ENCODE assay signal across 37 cellular contexts in genomic region chr17:65225061-65225460, GRCh38.
"Had no signal": no experiment of that assay in that cellular context is flagged by ENCODE, and none has a peak within 500 bp of the region (broad histone marks: within the 10 kb centered on the region; RNA-seq: fewer than 3 reads in every experiment).

No MANE protein-coding gene starts in this region.

- ATAC-seq: activated CD8-positive, alpha-beta T cell treated with anti-CD3 and anti-CD28 coated beads for 36 hours; activated naive CD8-positive, alpha-beta T cell treated with anti-CD3 and anti-CD28 coated beads, Interleukin-2, amount 50 U/mL, for 24 hours; activated T-cell treated with anti-CD3 and anti-CD28 coated beads, Interleukin-2, amount 50 U/mL, for 4 hours had no signal

- FAIRE-seq: bronchial epithelial cell, TTC549 had no signal

- H3K27ac Mint-ChIP-seq: activated B cell treated with CpG ODN at 0.5 μM for 24 hours; activated CD4-positive, alpha-beta memory T cell treated with anti-CD3 and anti-CD28 coated beads for 36 hours; activated CD4-positive, alpha-beta T cell treated with anti-CD3 and anti-CD28 coated beads, Interleukin-2, amount 10 ng/mL, durations not matched to agents 24 days and 14 days; activated CD8-positive, alpha-beta T cell treated with anti-CD3 and anti-CD28 coated beads for 36 hours; activated naive CD4-positive, alpha-beta T cell treated with anti-CD3 and anti-CD28 coated beads, Interleukin-2, amount 10 ng/mL, durations not matched to agents 7 days and 5 days; activated naive CD4-positive, alpha-beta T cell treated with anti-CD3 and anti-CD28 coated beads, Interleukin-2, amount 50 U/mL, for 24 hours; activated naive CD8-positive, alpha-beta T cell; activated naive CD8-positive, alpha-beta T cell treated with anti-CD3 and anti-CD28 coated beads, Interleukin-2, amount 10 ng/mL, durations not matched to agents 7 days and 5 days; activated naive CD8-positive, alpha-beta T cell treated with anti-CD3 and anti-CD28 coated beads, Interleukin-2, amount 50 U/mL, for 24 hours; activated T-helper 2 cell treated with anti-CD3 and anti-CD28 coated beads, Interferon-gamma antibody, Interleukin-2, Interleukin-4, amounts not matched to agents 10 μg/mL and 5 μg/mL and 100 μg/mL, durations not matched to agents 14 hours and 24 hours and 36 hours; T-helper 1 cell treated with Interleukin-12 subunit alpha and Interleukin-12 subunit beta and Interleukin-4 antibody, amounts not matched to agents 30 μg/mL and 1 μg/mL, for 36 hours; T-helper 2 cell treated with Interferon-gamma antibody and Interleukin-4, amounts not matched to agents 5 μg/mL and 100 μg/mL, for 36 hours had no signal

- H3K4me3 Mint-ChIP-seq: activated B cell treated with CpG ODN at 0.5 μM for 24 hours; activated CD4-positive, alpha-beta memory T cell treated with anti-CD3 and anti-CD28 coated beads for 36 hours; activated CD4-positive, alpha-beta T cell treated with anti-CD3 and anti-CD28 coated beads, Interleukin-2, amount 10 ng/mL, durations not matched to agents 24 days and 14 days; activated CD8-positive, alpha-beta T cell treated with anti-CD3 and anti-CD28 coated beads for 36 hours; activated naive CD4-positive, alpha-beta T cell treated with anti-CD3 and anti-CD28 coated beads, Interleukin-2, amount 10 ng/mL, durations not matched to agents 7 days and 5 days; activated naive CD4-positive, alpha-beta T cell treated with anti-CD3 and anti-CD28 coated beads, Interleukin-2, amount 50 U/mL, for 24 hours; activated naive CD8-positive, alpha-beta T cell; activated naive CD8-positive, alpha-beta T cell treated with anti-CD3 and anti-CD28 coated beads, Interleukin-2, amount 10 ng/mL, durations not matched to agents 7 days and 5 days; activated naive CD8-positive, alpha-beta T cell treated with anti-CD3 and anti-CD28 coated beads, Interleukin-2, amount 50 U/mL, for 24 hours; activated T-cell treated with anti-CD3 and anti-CD28 coated beads, Interleukin-2, amount 50 U/mL, for 4 hours; brain; central memory CD8-positive, alpha-beta T cell; T-helper 1 cell treated with Interleukin-12 subunit alpha and Interleukin-12 subunit beta and Interleukin-4 antibody, amounts not matched to agents 30 μg/mL and 1 μg/mL, for 36 hours; T-helper 2 cell treated with Interferon-gamma antibody and Interleukin-4, amounts not matched to agents 5 μg/mL and 100 μg/mL, for 36 hours had no signal

- H3K4me1 ChIP-seq: ascending aorta had no signal

- H3K27ac ChIP-seq: ascending aorta, cardiac muscle cell, VCaP had no signal

- H3K36me3 Mint-ChIP-seq: activated CD4-positive, alpha-beta memory T cell treated with anti-CD3 and anti-CD28 coated beads for 36 hours; activated naive CD4-positive, alpha-beta T cell treated with anti-CD3 and anti-CD28 coated beads, Interleukin-2, amount 10 ng/mL, durations not matched to agents 7 days and 5 days; activated naive CD4-positive, alpha-beta T cell treated with anti-CD3 and anti-CD28 coated beads, Interleukin-2, amount 50 U/mL, for 24 hours; activated naive CD8-positive, alpha-beta T cell; activated naive CD8-positive, alpha-beta T cell treated with anti-CD3 and anti-CD28 coated beads, Interleukin-2, amount 10 ng/mL, durations not matched to agents 7 days and 5 days; brain had no signal

- DNase-seq: activated B cell treated with CpG ODN at 0.5 μM for 24 hours; activated CD4-positive, alpha-beta memory T cell treated with anti-CD3 and anti-CD28 coated beads for 36 hours; activated CD4-positive, alpha-beta T cell treated with anti-CD3 and anti-CD28 coated beads for 4 hours; activated CD4-positive, alpha-beta T cell treated with anti-CD3 and anti-CD28 coated beads, Interleukin-2, amount 10 ng/mL, durations not matched to agents 24 days and 14 days; activated CD4-positive, alpha-beta T cell treated with anti-CD3 and anti-CD28 coated beads, Interleukin-2, amount 50 U/mL, for 1 hour; activated CD4-positive, alpha-beta T cell treated with anti-CD3 and anti-CD28 coated beads, Interleukin-2, amount 50 U/mL, for 4 hours; activated CD4-positive, CD25-positive, alpha-beta regulatory T cell treated with anti-CD3 and anti-CD28 coated beads, Interleukin-2, amount 50 U/mL, for 72 hours; activated CD8-positive, alpha-beta memory T cell treated with anti-CD3 and anti-CD28 coated beads, Interleukin-2, amount 50 U/mL, for 4 hours; activated CD8-positive, alpha-beta T cell treated with anti-CD3 and anti-CD28 coated beads for 36 hours; activated effector memory CD4-positive, alpha-beta T cell treated with Interleukin-2 at 50 U/mL for 16 hours; activated gamma-delta T cell; activated naive CD4-positive, alpha-beta T cell treated with anti-CD3 and anti-CD28 coated beads, Interleukin-2, amount 10 ng/mL, durations not matched to agents 7 days and 5 days; activated naive CD4-positive, alpha-beta T cell treated with Interleukin-2 at 50 U/mL for 16 hours; activated naive CD8-positive, alpha-beta T cell treated with anti-CD3 and anti-CD28 coated beads, Interleukin-2, amount 10 ng/mL, durations not matched to agents 7 days and 5 days; activated naive CD8-positive, alpha-beta T cell treated with anti-CD3 and anti-CD28 coated beads, Interleukin-2, amount 50 U/mL, for 24 hours; activated T-cell treated with anti-CD3 and anti-CD28 coated beads for 4 hours; activated T-cell treated with anti-CD3 and anti-CD28 coated beads, Interleukin-2, amount 50 U/mL, for 1 hour; activated T-cell treated with anti-CD3 and anti-CD28 coated beads, Interleukin-2, amount 50 U/mL, for 4 hours; amygdala; anterior cingulate cortex; caudate nucleus; cerebellar nuclear complex; T-helper 1 cell; T-helper 2 cell; T-helper 9 cell had no signal

- H3K27me3 Mint-ChIP-seq: activated naive CD4-positive, alpha-beta T cell treated with anti-CD3 and anti-CD28 coated beads, Interleukin-2, amount 50 U/mL, for 24 hours; activated naive CD8-positive, alpha-beta T cell; central memory CD8-positive, alpha-beta T cell had no signal

- H3K9me3 ChIP-seq: ascending aorta had no signal

- H3K9me3 Mint-ChIP-seq: activated B cell treated with CpG ODN at 0.5 μM for 24 hours; activated CD4-positive, alpha-beta memory T cell treated with anti-CD3 and anti-CD28 coated beads for 36 hours; activated CD4-positive, alpha-beta T cell treated with anti-CD3 and anti-CD28 coated beads, Interleukin-2, amount 10 ng/mL, durations not matched to agents 24 days and 14 days; activated CD8-positive, alpha-beta T cell treated with anti-CD3 and anti-CD28 coated beads for 36 hours; activated naive CD4-positive, alpha-beta T cell treated with anti-CD3 and anti-CD28 coated beads, Interleukin-2, amount 10 ng/mL, durations not matched to agents 7 days and 5 days; activated naive CD4-positive, alpha-beta T cell treated with anti-CD3 and anti-CD28 coated beads, Interleukin-2, amount 50 U/mL, for 24 hours; activated naive CD8-positive, alpha-beta T cell treated with anti-CD3 and anti-CD28 coated beads, Interleukin-2, amount 10 ng/mL, durations not matched to agents 7 days and 5 days; activated naive CD8-positive, alpha-beta T cell treated with anti-CD3 and anti-CD28 coated beads, Interleukin-2, amount 50 U/mL, for 24 hours; activated T-cell treated with anti-CD3 and anti-CD28 coated beads, Interleukin-2, amount 50 U/mL, for 4 hours; activated T-helper 2 cell treated with anti-CD3 and anti-CD28 coated beads, Interferon-gamma antibody, Interleukin-2, Interleukin-4, amounts not matched to agents 10 μg/mL and 5 μg/mL and 100 μg/mL, durations not matched to agents 14 hours and 24 hours and 36 hours; brain; central memory CD8-positive, alpha-beta T cell; T-helper 1 cell treated with Interleukin-12 subunit alpha and Interleukin-12 subunit beta and Interleukin-4 antibody, amounts not matched to agents 30 μg/mL and 1 μg/mL, for 36 hours; T-helper 2 cell treated with Interferon-gamma antibody and Interleukin-4, amounts not matched to agents 5 μg/mL and 100 μg/mL, for 36 hours had no signal

- H3K4me3 ChIP-seq: ascending aorta, cardiac muscle cell had no signal

- H3K27me3 ChIP-seq: ascending aorta, cardiac muscle cell had no signal

- H3K36me3 ChIP-seq: ascending aorta, cardiac muscle cell had no signal
